Comparison of ENCODE assay signal across 20 cellular contexts in genomic region chr13:21517576-21517975, GRCh38.
"Had no signal": no experiment of that assay in that cellular context is flagged by ENCODE, and none has a peak within 500 bp of the region (broad histone marks: within the 10 kb centered on the region; RNA-seq: fewer than 3 reads in every experiment).

No MANE protein-coding gene starts in this region.

- DNase-seq: heart left ventricle; islet precursor cell; left ventricle myocardium superior; mesendoderm; midbrain; mucosa of descending colon; naive thymus-derived CD4-positive, alpha-beta T cell; ovary; stimulated activated CD4-positive, alpha-beta T cell treated with anti-CD3 and anti-CD28 coated beads, Interleukin-4, amount 100 ng/mL, for 24 hours; stimulated activated naive CD4-positive, alpha-beta T cell; tibial artery had no signal

- H3K27me3 ChIP-seq: heart left ventricle, ovary, right atrium auricular region, suprapubic skin, tibial artery had no signal

- H3K9me3 ChIP-seq: heart left ventricle, mucosa of descending colon, ovary, right atrium auricular region, suprapubic skin, thoracic aorta, tibial artery had no signal

- H3K36me3 ChIP-seq: ovary had no signal

- ATAC-seq: heart left ventricle; left ventricle myocardium superior; mucosa of descending colon; naive thymus-derived CD4-positive, alpha-beta T cell; natural killer cell treated with Interleukin-12 subunit alpha and Interleukin-12 subunit beta and Interleukin-15 and Interleukin-18, amount 100 ng/mL, for 72 hours; sciatic nerve; stimulated activated effector memory CD8-positive, alpha-beta T cell treated with anti-CD3 and anti-CD28 coated beads, Interleukin-12 subunit alpha, Interleukin-12 subunit beta, amount 100 ng/mL, for 72 hours had no signal

- H3K27ac ChIP-seq: heart left ventricle, ovary, right atrium auricular region, skin epidermis, suprapubic skin, thoracic aorta, tibial artery had no signal

- H3K4me1 ChIP-seq: heart left ventricle, right atrium auricular region, suprapubic skin, tibial artery had no signal

- H3K4me3 ChIP-seq: heart left ventricle, lung, mucosa of descending colon, ovary, right atrium auricular region, skin epidermis, suprapubic skin, thoracic aorta, tibial artery had no signal

- FAIRE-seq: urothelium cell line had no signal
